Comparison of ENCODE assay signal across 20 cellular contexts in genomic region chr14:95419569-95419968, GRCh38.
A peak's percentile ranks its signal among the peaks of the same experiment; 100 is the strongest.
DNase-seq lines count a peak whose midpoint lies in the region; ATAC-seq, FAIRE-seq and TF ChIP-seq lines count a peak whose summit lies in the region.
"Had no signal": no experiment of that assay in that cellular context is flagged by ENCODE, and none has a peak within 500 bp of the region (broad histone marks: within the 10 kb centered on the region; RNA-seq: fewer than 3 reads in every experiment).

No MANE protein-coding gene starts in this region.

- no peaks in the 10 kb centered on the region for H3K27me3 ChIP-seq in HepG2 (ENCODE audit: control insufficient read depth in 1 of 2, insufficient read depth in 2 of 2, low read length in 2 of 2)
- H3K27me3 ChIP-seq in right lobe of liver = no peaks in the 10 kb centered on the region
- H3K27me3 ChIP-seq: BLaER1 had no signal

- TF ChIP-seq CTCF in HepG2 (CRISPR knock-in tag; IDR thresholded peaks at IDR 0.05) = no peak
- TF ChIP-seq CTCF in right lobe of liver (IDR thresholded peaks at IDR 0.05) = no peak
- TF ChIP-seq CTCF in glutamatergic neuron (IDR thresholded peaks at IDR 0.05; ENCODE audit: partially characterized antibody, unreplicated experiment) = no peak

- peaks cover 2 to 30% of the 10 kb centered on the region in 2 experiments; a peak in 4 of 5 replicates for H3K36me3 ChIP-seq in HepG2 (replicated peaks in 1 of 2; ENCODE audit: control insufficient read depth in 1 of 2, insufficient read depth in 2 of 2, low read length in 2 of 2)
- peaks cover 0 to 11% (median 0%) of the 10 kb centered on the region in 4 donors for H3K36me3 ChIP-seq in right lobe of liver

- H3K4me3 Mint-ChIP-seq in glutamatergic neuron (ENCODE audit: unreplicated experiment) = no peak overlapping the region
- H3K4me3 Mint-ChIP-seq: B cell; CD4-positive, CD25-positive, alpha-beta regulatory T cell; CD8-positive, alpha-beta T cell; GM23338 had no signal

- H3K4me1 ChIP-seq in HepG2 (ENCODE audit: insufficient read depth, low read length) = no peaks in the 10 kb centered on the region
- peaks cover 0 to 1% (median 0%) of the 10 kb centered on the region in 4 donors for H3K4me1 ChIP-seq in right lobe of liver
- H3K4me1 ChIP-seq: Caco-2 had no signal

- POLR2A ChIA-PET in HepG2 (lab: Yijun Ruan, JAX) = no interaction called here

- whole genome bisulfite sequencing in HepG2 (ENCODE audit: low lambda C conversion rate) = 95% methylated on average over 4 of the region's 4 CpGs
- 93% methylated on average over 4 of the region's 4 CpGs for WGBS in right lobe of liver (ENCODE audit: insufficient coverage, low coverage, low lambda C conversion rate, missing lambda C conversion rate)

- peaks cover 11% of the 10 kb centered on the region for H3K36me3 Mint-ChIP-seq in glutamatergic neuron (ENCODE audit: unreplicated experiment)

- peaks cover 4% of the 10 kb centered on the region for H3K27me3 Mint-ChIP-seq in glutamatergic neuron (ENCODE audit: unreplicated experiment)
- H3K27me3 Mint-ChIP-seq: B cell; CD4-positive, CD25-positive, alpha-beta regulatory T cell had no signal

- CTCF ChIA-PET in HepG2 (lab: Yijun Ruan, JAX; ENCODE audit: low intra/inter-chr PET ratio, low total read pairs) = no interaction called here

- no peaks in the 10 kb centered on the region for H3K79me2 ChIP-seq in HepG2 (ENCODE audit: insufficient read depth, low read length)

- no peak for FAIRE-seq in HepG2 (lab: Jason Lieb, UNC)
- FAIRE-seq in HTR-8/SVneo (lab: Jason Lieb, UNC) = peak; percentile 89
- FAIRE-seq in GM12892 (lab: Jason Lieb, UNC) = no peak
- FAIRE-seq: G401.6, GM18507, H54 had no signal

- BruUV-seq in HepG2 (replicated peaks; lab: Mats Ljungman, UMichigan) = no TSS peak

- no peak overlapping the region for H3K27ac ChIP-seq in HepG2 (ENCODE audit: extremely low read length, insufficient read depth, low read length)
- H3K27ac ChIP-seq in right lobe of liver = no peak overlapping the region
- H3K27ac ChIP-seq: BLaER1, C4-2B had no signal

- ATAC-seq in HepG2 (no peak), right lobe of liver (no peak)
- ATAC-seq: CD8-positive, alpha-beta T cell; GM23338 had no signal

- intact Hi-C loops in HepG2 (cut with micrococcal nuclease; ENCODE audit: unreplicated experiment) (no loop called here), right lobe of liver (cut with DNase I) (no loop called here)

- no peak overlapping the region for H2AFZ ChIP-seq in HepG2 (ENCODE audit: low read length)
- H2AFZ ChIP-seq: GM23338 had no signal

- no peak overlapping the region for H3K9ac ChIP-seq in HepG2 (ENCODE audit: insufficient read depth, low read depth, low read length)
- H3K9ac ChIP-seq: BLaER1 had no signal

- H3K9me3 ChIP-seq in HepG2 (ENCODE audit: low read length) (no peaks in the 10 kb centered on the region), right lobe of liver (no peaks in the 10 kb centered on the region)
- H3K9me3 ChIP-seq: Caco-2 had no signal

- no peaks in the 10 kb centered on the region for H4K20me1 ChIP-seq in HepG2 (ENCODE audit: insufficient read depth, low read length)

- peak overlapping the region; percentile 24 for H3K27ac Mint-ChIP-seq in glutamatergic neuron (ENCODE audit: unreplicated experiment)
- H3K27ac Mint-ChIP-seq: B cell; CD8-positive, alpha-beta T cell; GM23338 had no signal

- TF ChIP-seq POLR2A in HepG2 (IDR thresholded peaks at IDR 0.05; ENCODE audit: insufficient read depth in 1 of 2, low read depth in 2 of 2, low read length in 2 of 2) (no peak), right lobe of liver (IDR thresholded peaks at IDR 0.05) (no peak), GM12892 (IDR thresholded peaks at IDR 0.05; ENCODE audit: low read depth, low read length) (no peak)

- in situ Hi-C loops in HepG2 (cut with HindIII; ENCODE audit: extremely low pct_ligation_motif_present, low pct_unique_long_range_greater_than_20kb) = no loop called here

- peaks cover 5% of the 10 kb centered on the region for H3K9me3 Mint-ChIP-seq in glutamatergic neuron (ENCODE audit: unreplicated experiment)
- H3K9me3 Mint-ChIP-seq: CD8-positive, alpha-beta T cell had no signal

- H3K4me3 ChIP-seq in HepG2 (replicated peaks in 1 of 3; ENCODE audit: insufficient read depth in 1 of 3, low read depth in 2 of 3, low read length in 3 of 3) = no peak overlapping the region
- no peak overlapping the region for H3K4me3 ChIP-seq in right lobe of liver
- H3K4me3 ChIP-seq: BLaER1, GM23338 had no signal

- DNase-seq in HepG2 (ENCODE audit: low spot score) (no peak), right lobe of liver (no peak), HTR-8/SVneo (ENCODE audit: insufficient read length, low spot score) (no peak), glutamatergic neuron (no peak), NCI-H2107 treated with DMSO at 0.1 percent for 48 hours (lab: John Stamatoyannopoulos, UW; ENCODE audit: unreplicated experiment) (no peak), AG20443 (ENCODE audit: low spot score) (no peak), GM12892 (ENCODE audit: insufficient read length) (no peak)
- DNase-seq: Caco-2; CD4-positive, CD25-positive, alpha-beta regulatory T cell; CD8-positive, alpha-beta T cell; DMS153; DND-41; HCEC 1CT had no signal

- no peak for TF ChIP-seq EP300 in HepG2 (IDR thresholded peaks at IDR 0.05; ENCODE audit: low read depth in 2 of 2, low read length in 2 of 2)
- no peak for TF ChIP-seq EP300 in HepG2 (CRISPR knock-in tag; IDR thresholded peaks at IDR 0.05; ENCODE audit: borderline replicate concordance)

- TF ChIP-seq RAD21 in HepG2 (CRISPR knock-in tag; IDR thresholded peaks at IDR 0.05) = no peak

- H3K4me2 ChIP-seq in HepG2 (ENCODE audit: low read depth, low read length) = no peak overlapping the region
- H3K4me2 ChIP-seq: BLaER1, GM23338 had no signal

- no peaks in the 10 kb centered on the region for H3K4me1 Mint-ChIP-seq in glutamatergic neuron (ENCODE audit: low read depth, unreplicated experiment)
- H3K4me1 Mint-ChIP-seq: B cell had no signal

TF ChIP-seq in HepG2, 621 proteins besides CTCF, POLR2A, EP300 and RAD21:
- TF ChIP-seq CREB1 (IDR thresholded peaks at IDR 0.05) (peak; percentile 79), CREB1 (CRISPR knock-in tag; IDR thresholded peaks at IDR 0.05) (no peak), ZNF460 (CRISPR knock-in tag; IDR thresholded peaks at IDR 0.05; ENCODE audit: borderline replicate concordance) (no peak)
